23 cellular contexts compared by ENCODE assay signal in the genomic region with DNA sequence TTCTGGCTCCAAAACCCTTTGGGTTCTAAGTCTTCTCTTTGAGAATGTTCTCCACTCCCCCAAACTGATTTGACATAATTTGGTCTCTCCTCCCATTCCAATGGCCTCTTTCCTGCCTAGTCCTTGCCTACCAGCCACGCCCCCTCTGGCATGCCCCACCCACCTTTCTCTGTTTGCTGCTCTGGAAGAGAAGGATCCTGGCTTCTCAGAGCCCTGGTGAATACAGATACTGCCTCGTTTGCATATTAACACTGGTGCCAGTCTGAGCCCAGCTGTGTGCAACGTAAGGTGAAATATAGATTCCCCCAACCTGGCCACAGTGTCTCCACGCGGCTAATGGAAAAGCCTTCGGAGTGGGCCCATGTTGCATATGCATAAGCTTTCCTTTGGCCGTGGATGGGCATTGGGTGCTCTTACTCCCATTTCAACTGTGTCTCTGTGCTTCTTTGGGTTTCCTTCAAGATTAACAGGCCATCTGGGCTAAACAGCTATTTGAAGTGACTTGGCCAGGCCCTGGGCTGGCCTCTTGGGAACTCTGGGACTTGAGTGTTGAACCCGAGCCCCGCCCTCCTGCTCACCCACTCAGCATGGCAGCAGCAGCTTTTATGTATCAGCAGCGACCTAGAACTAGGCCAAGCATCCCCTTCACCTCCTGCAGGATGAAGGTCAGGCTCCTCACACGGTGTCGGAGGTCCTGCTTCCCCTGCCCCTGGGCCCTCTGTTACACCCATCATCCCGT.
DNase-seq lines count a peak whose midpoint lies in the region; ATAC-seq, FAIRE-seq and TF ChIP-seq lines count a peak whose summit lies in the region.
"Had no signal": no experiment of that assay in that cellular context is flagged by ENCODE, and none has a peak within 500 bp of the region (broad histone marks: within the 10 kb centered on the region; RNA-seq: fewer than 3 reads in every experiment).

No MANE protein-coding gene starts in this region.

- H3K4me1 ChIP-seq in right atrium auricular region (peaks cover 0 to under 1% of the 10 kb centered on the region in 2 donors), foreskin keratinocyte (no peaks in the 10 kb centered on the region)
- H3K4me1 ChIP-seq: Caco-2, prostate gland had no signal

- no peaks in the 10 kb centered on the region for H3K9me3 ChIP-seq in right atrium auricular region
- H3K9me3 ChIP-seq: Caco-2, gastroesophageal sphincter, prostate gland, thoracic aorta had no signal

- no peak for FAIRE-seq in HTR-8/SVneo (lab: Jason Lieb, UNC)

- no peaks in the 10 kb centered on the region for H3K36me3 Mint-ChIP-seq in T-helper 2 cell treated with Interferon-gamma antibody and Interleukin-4, amounts not matched to agents 5 μg/mL and 100 μg/mL, for 36 hours (ENCODE audit: low read depth)
- H3K36me3 Mint-ChIP-seq: activated naive CD4-positive, alpha-beta T cell treated with anti-CD3 and anti-CD28 coated beads, Interleukin-2, amount 50 U/mL, for 24 hours; immature natural killer cell; naive thymus-derived CD4-positive, alpha-beta T cell had no signal

- no peak overlapping the region for H3K4me3 ChIP-seq in right atrium auricular region
- H3K4me3 ChIP-seq: gastroesophageal sphincter, lung, prostate gland, smooth muscle cell, thoracic aorta had no signal

- H3K27ac Mint-ChIP-seq in T-helper 2 cell treated with Interferon-gamma antibody and Interleukin-4, amounts not matched to agents 5 μg/mL and 100 μg/mL, for 36 hours, result no peak overlapping the region
- H3K27ac Mint-ChIP-seq: activated naive CD4-positive, alpha-beta T cell treated with anti-CD3 and anti-CD28 coated beads, Interleukin-2, amount 50 U/mL, for 24 hours; naive thymus-derived CD4-positive, alpha-beta T cell had no signal

- no peaks in the 10 kb centered on the region for H3K27me3 ChIP-seq in right atrium auricular region
- H3K27me3 ChIP-seq in foreskin keratinocyte, result peaks cover 21% of the 10 kb centered on the region

- no peaks in the 10 kb centered on the region for H3K36me3 ChIP-seq in right atrium auricular region
- H3K36me3 ChIP-seq: gastroesophageal sphincter, prostate gland, thoracic aorta had no signal

- H3K27ac ChIP-seq in right atrium auricular region (no peak overlapping the region), foreskin keratinocyte (no peak overlapping the region)
- H3K27ac ChIP-seq: epithelial cell of prostate, gastroesophageal sphincter, prostate gland, thoracic aorta had no signal

- H3K9me3 Mint-ChIP-seq in T-helper 2 cell treated with Interferon-gamma antibody and Interleukin-4, amounts not matched to agents 5 μg/mL and 100 μg/mL, for 36 hours, result no peaks in the 10 kb centered on the region
- H3K9me3 Mint-ChIP-seq: activated naive CD4-positive, alpha-beta T cell treated with anti-CD3 and anti-CD28 coated beads, Interleukin-2, amount 50 U/mL, for 24 hours; H9; immature natural killer cell; naive thymus-derived CD4-positive, alpha-beta T cell had no signal

- no peak overlapping the region for H3K4me3 Mint-ChIP-seq in T-helper 2 cell treated with Interferon-gamma antibody and Interleukin-4, amounts not matched to agents 5 μg/mL and 100 μg/mL, for 36 hours
- H3K4me3 Mint-ChIP-seq: activated naive CD4-positive, alpha-beta T cell treated with anti-CD3 and anti-CD28 coated beads, Interleukin-2, amount 50 U/mL, for 24 hours; H9; immature natural killer cell; naive thymus-derived CD4-positive, alpha-beta T cell had no signal

- DNase-seq in cardiac septum (ENCODE audit: low spot score) (peak; percentile 54), right atrium auricular region (ENCODE audit: low spot score) (no peak), NCI-H524 (lab: John Stamatoyannopoulos, UW) (peak; percentile 74 to 89), foreskin keratinocyte (no peak), HTR-8/SVneo (ENCODE audit: insufficient read length, low spot score) (no peak)
- DNase-seq in T-helper 2 cell treated with Interferon-gamma antibody and Interleukin-4, amounts not matched to agents 5 μg/mL and 100 μg/mL, for 36 hours (ENCODE audit: low spot score), result no peak
- no peak for DNase-seq in NK-92 treated with Interleukin-12 subunit alpha and Interleukin-12 subunit beta, amount 100 ng/mL, for 24 hours (lab: John Stamatoyannopoulos, UW)
- DNase-seq: activated CD4-positive, CD25-positive, alpha-beta regulatory T cell treated with anti-CD3 and anti-CD28 coated beads, Interleukin-2, amount 50 U/mL, for 72 hours; activated T-cell treated with anti-CD3 and anti-CD28 coated beads, Interleukin-2, amount 50 U/mL, for 1 hour; Caco-2; cortex of kidney; immature natural killer cell; NCI-H2171 had no signal

- H3K27me3 Mint-ChIP-seq in T-helper 2 cell treated with Interferon-gamma antibody and Interleukin-4, amounts not matched to agents 5 μg/mL and 100 μg/mL, for 36 hours (ENCODE audit: low read depth), result peaks cover 24% of the 10 kb centered on the region

- ATAC-seq in foreskin keratinocyte (peak; percentile 12), HG03571 (IDR thresholded peaks at IDR 0.05; ENCODE audit: unreplicated experiment) (no peak)
- ATAC-seq: gastroesophageal sphincter; naive thymus-derived CD4-positive, alpha-beta T cell had no signal

- H3K4me1 Mint-ChIP-seq in T-helper 2 cell treated with Interferon-gamma antibody and Interleukin-4, amounts not matched to agents 5 μg/mL and 100 μg/mL, for 36 hours (ENCODE audit: low read depth), result no peaks in the 10 kb centered on the region

- TF ChIP-seq CTCF in right atrium auricular region (IDR thresholded peaks at IDR 0.05) (no peak), foreskin keratinocyte (conservative IDR thresholded peaks at IDR 0.05) (no peak)

- intact Hi-C loops in cardiac septum (cut with DNase I), result no loop called here

Comparison
In these comparisons a context has a peak if more than half of its experiments do, and no peak if none do; other contexts are left out.
1. DNase-seq: peak in cardiac septum (single experiment) and NCI-H524 (2 of 2); none in right atrium auricular region (single experiment), foreskin keratinocyte (0 of 2), T-helper 2 cell treated with Interferon-gamma antibody and Interleukin-4, amounts not matched to agents 5 μg/mL and 100 μg/mL, for 36 hours (single experiment), NK-92 treated with Interleukin-12 subunit alpha and Interleukin-12 subunit beta, amount 100 ng/mL, for 24 hours (single experiment) and HTR-8/SVneo (single experiment).